Comparison of ENCODE assay signal across 22 cellular contexts in genomic region chr12:2198542-2198941, GRCh38.
DNase-seq lines count a peak whose midpoint lies in the region; ATAC-seq and TF ChIP-seq lines count a peak whose summit lies in the region.
"Had no signal": no experiment of that assay in that cellular context is flagged by ENCODE, and none has a peak within 500 bp of the region (broad histone marks: within the 10 kb centered on the region; RNA-seq: fewer than 3 reads in every experiment).

No MANE protein-coding gene starts in this region.

- H3K4me1 ChIP-seq in HCT116 (ENCODE audit: control insufficient read depth in 1 of 2, insufficient read depth in 2 of 2, low read length in 2 of 2) (peaks cover 12 to 17% of the 10 kb centered on the region in 2 experiments), iPS-15b (ENCODE audit: control insufficient read depth, insufficient read depth, low read length) (peaks cover 11% of the 10 kb centered on the region), sigmoid colon (peaks cover 0 to 61% (median 49%) of the 10 kb centered on the region in 4 donors), stomach (peaks cover 0 to 17% (median 2%) of the 10 kb centered on the region in 4 donors)
- H3K4me1 ChIP-seq: HAP-1 had no signal

- intact Hi-C loops in HCT116 (cut with micrococcal nuclease) (no loop called here), sigmoid colon (cut with DNase I) (no loop called here), stomach (cut with DNase I; ENCODE audit: low total_unique reads) (no loop called here)
- intact Hi-C loops in activated CD4-positive, alpha-beta T cell treated with anti-CD3 and anti-CD28 coated beads, Interleukin-2, amount 10 ng/mL, durations not matched to agents 24 days and 14 days (cut with micrococcal nuclease), result no loop called here

- H4K20me1 ChIP-seq in HCT116 (ENCODE audit: insufficient read depth), result no peaks in the 10 kb centered on the region

- no peak for TF ChIP-seq EP300 in sigmoid colon (IDR thresholded peaks at IDR 0.05)
- TF ChIP-seq EP300 in stomach (IDR thresholded peaks at IDR 0.05), result no peak

- H3K9me3 ChIP-seq in HCT116 (ENCODE audit: control insufficient read depth in 1 of 2, insufficient read depth in 1 of 2, low read depth in 1 of 2, low read length in 2 of 2) (no peaks in the 10 kb centered on the region), iPS-15b (ENCODE audit: control insufficient read depth, insufficient read depth, low read length) (no peaks in the 10 kb centered on the region), sigmoid colon (no peaks in the 10 kb centered on the region), stomach (peaks cover 0 to 5% (median 0%) of the 10 kb centered on the region in 4 donors)
- H3K9me3 ChIP-seq: HAP-1 had no signal

- TF ChIP-seq RAD21 in HCT116 (IDR thresholded peaks at IDR 0.05; ENCODE audit: low read depth), result no peak

- no peaks in the 10 kb centered on the region for H3K27me3 ChIP-seq in HCT116 (ENCODE audit: insufficient read depth, low read length)
- no peaks in the 10 kb centered on the region for H3K27me3 ChIP-seq in iPS-15b (ENCODE audit: control insufficient read depth, insufficient read depth, low read length)
- no peaks in the 10 kb centered on the region for H3K27me3 ChIP-seq in sigmoid colon
- H3K27me3 ChIP-seq in stomach, result no peaks in the 10 kb centered on the region
- H3K27me3 ChIP-seq: cardiac muscle cell had no signal

- H3K4me3 ChIP-seq in HCT116 (replicated peaks in 1 of 2; ENCODE audit: low read depth in 1 of 2, low read length in 2 of 2), result peak overlapping the region; percentile 5 to 38; a peak in 3 of 4 replicates
- peak overlapping the region; percentile 1 for H3K4me3 ChIP-seq in iPS-15b (ENCODE audit: low read depth, low read length)
- H3K4me3 ChIP-seq in sigmoid colon, result no peak overlapping the region
- H3K4me3 ChIP-seq in stomach, result no peak overlapping the region
- H3K4me3 ChIP-seq: cardiac muscle cell, HAP-1, lung had no signal

- H3K4me3 Mint-ChIP-seq in activated CD4-positive, alpha-beta T cell treated with anti-CD3 and anti-CD28 coated beads, Interleukin-2, amount 10 ng/mL, durations not matched to agents 24 days and 14 days, result no peak overlapping the region
- H3K4me3 Mint-ChIP-seq: activated T-cell treated with anti-CD3 and anti-CD28 coated beads, Interleukin-2, amount 50 U/mL, for 4 hours; dendritic cell treated with granulocyte-macrophage colony-stimulating factor and Interleukin-4, amounts not matched to agents 40 ng/mL and 50 ng/mL, for 4 days had no signal

- no peak for DNase-seq in HCT116 (ENCODE audit: low read depth, low spot score)
- DNase-seq in sigmoid colon, result peak; percentile 55
- no peak for DNase-seq in activated CD4-positive, alpha-beta T cell treated with anti-CD3 and anti-CD28 coated beads, Interleukin-2, amount 10 ng/mL, durations not matched to agents 24 days and 14 days
- DNase-seq in stomach, result no peak
- DNase-seq: activated CD4-positive, alpha-beta T cell treated with anti-CD3 and anti-CD28 coated beads for 1 hour; activated CD8-positive, alpha-beta memory T cell treated with anti-CD3 and anti-CD28 coated beads for 24 hours; activated naive CD4-positive, alpha-beta T cell treated with Interleukin-2 at 50 U/mL for 16 hours; activated T-cell treated with anti-CD3 and anti-CD28 coated beads, Interleukin-2, amount 50 U/mL, for 4 hours; kidney; NCI-H1105; NCI-H2029; NCI-H774; OCI-M1; SHP77 had no signal

- no TSS peak for BruUV-seq in HCT116 (replicated peaks; lab: Mats Ljungman, UMichigan)

- no peak for TF ChIP-seq CTCF in HCT116 (IDR thresholded peaks at IDR 0.05 in 2 of 3, conservative IDR thresholded peaks at IDR 0.05 in 1 of 3; ENCODE audit: borderline replicate concordance in 1 of 3, insufficient read depth in 1 of 3, low read depth in 2 of 3, low read length in 2 of 3)
- TF ChIP-seq CTCF in sigmoid colon (IDR thresholded peaks at IDR 0.05), result no peak
- no peak for TF ChIP-seq CTCF in stomach (IDR thresholded peaks at IDR 0.05)

- no peaks in the 10 kb centered on the region for H3K27me3 Mint-ChIP-seq in activated CD4-positive, alpha-beta T cell treated with anti-CD3 and anti-CD28 coated beads, Interleukin-2, amount 10 ng/mL, durations not matched to agents 24 days and 14 days
- H3K27me3 Mint-ChIP-seq: dendritic cell treated with granulocyte-macrophage colony-stimulating factor and Interleukin-4, amounts not matched to agents 40 ng/mL and 50 ng/mL, for 4 days had no signal

- ATAC-seq in HCT116 (peak; percentile 25), SK-N-SH treated with all-trans-retinoic acid at 6 μM for 48 hours (peak; percentile 17; the same call in 2 of the 3 replicates), GM19395 (IDR thresholded peaks at IDR 0.05; ENCODE audit: unreplicated experiment) (no peak)
- ATAC-seq: activated T-cell treated with anti-CD3 and anti-CD28 coated beads, Interleukin-2, amount 50 U/mL, for 4 hours had no signal

- H3K36me3 ChIP-seq in HCT116 (ENCODE audit: control insufficient read depth in 1 of 2, insufficient read depth in 2 of 2, low read length in 2 of 2), result no peaks in the 10 kb centered on the region
- H3K36me3 ChIP-seq in iPS-15b (ENCODE audit: control insufficient read depth, insufficient read depth, low read length), result no peaks in the 10 kb centered on the region
- H3K36me3 ChIP-seq in sigmoid colon, result no peaks in the 10 kb centered on the region
- no peaks in the 10 kb centered on the region for H3K36me3 ChIP-seq in stomach
- H3K36me3 ChIP-seq: cardiac muscle cell, HAP-1 had no signal

- H2AFZ ChIP-seq in HCT116 (ENCODE audit: low read depth, low read length, poor library complexity, severe bottlenecking), result peak overlapping the region; percentile 77

- TF ChIP-seq POLR2A in HCT116 (IDR thresholded peaks at IDR 0.05; ENCODE audit: borderline replicate concordance, extremely low read depth, insufficient read depth, insufficient read length) (no peak), sigmoid colon (IDR thresholded peaks at IDR 0.05) (no peak), stomach (IDR thresholded peaks at IDR 0.05) (no peak)

- CTCF ChIA-PET in HCT116 (lab: Charles Lee), result interaction anchor here (0.8 kb wide), 1 partner anchor 86 kb away, joined by 3 read pairs; no protein-coding TSS in a partner anchor

- POLR2A ChIA-PET in HCT116 (lab: Charles Lee), result no interaction called here

- H3K27ac ChIP-seq in HCT116 (ENCODE audit: low read depth, low read length) (no peak overlapping the region), sigmoid colon (peak overlapping the region; percentile 66 to 83 (median 74)), stomach (peak overlapping the region in 1 of 5 donors; percentile 57)
- H3K27ac ChIP-seq: C4-2B, cardiac muscle cell had no signal

- no peaks in the 10 kb centered on the region for H3K36me3 Mint-ChIP-seq in activated CD4-positive, alpha-beta T cell treated with anti-CD3 and anti-CD28 coated beads, Interleukin-2, amount 10 ng/mL, durations not matched to agents 24 days and 14 days (ENCODE audit: low read depth)

- no peaks in the 10 kb centered on the region for H3K4me1 Mint-ChIP-seq in activated CD4-positive, alpha-beta T cell treated with anti-CD3 and anti-CD28 coated beads, Interleukin-2, amount 10 ng/mL, durations not matched to agents 24 days and 14 days

- no peaks in the 10 kb centered on the region for H3K79me2 ChIP-seq in HCT116 (ENCODE audit: insufficient read depth, low read length)

- RAD21 ChIA-PET in HCT116 (lab: Charles Lee; ENCODE audit: low non-redundant PET in 1 of 2, low total read pairs in 2 of 2, uncharacterized antibody in 2 of 2, unreplicated experiment in 2 of 2), result no interaction called here

- H3K9me3 Mint-ChIP-seq in activated CD4-positive, alpha-beta T cell treated with anti-CD3 and anti-CD28 coated beads, Interleukin-2, amount 10 ng/mL, durations not matched to agents 24 days and 14 days, result no peaks in the 10 kb centered on the region
- H3K9me3 Mint-ChIP-seq: activated T-cell treated with anti-CD3 and anti-CD28 coated beads, Interleukin-2, amount 50 U/mL, for 4 hours; dendritic cell treated with granulocyte-macrophage colony-stimulating factor and Interleukin-4, amounts not matched to agents 40 ng/mL and 50 ng/mL, for 4 days had no signal

- no peak overlapping the region for H3K27ac Mint-ChIP-seq in activated CD4-positive, alpha-beta T cell treated with anti-CD3 and anti-CD28 coated beads, Interleukin-2, amount 10 ng/mL, durations not matched to agents 24 days and 14 days
- H3K27ac Mint-ChIP-seq: dendritic cell treated with granulocyte-macrophage colony-stimulating factor and Interleukin-4, amounts not matched to agents 40 ng/mL and 50 ng/mL, for 4 days had no signal

- H3K9ac ChIP-seq in HCT116 (ENCODE audit: low read length) (no peak overlapping the region), iPS-15b (ENCODE audit: low read depth, low read length) (no peak overlapping the region)

- H3K4me2 ChIP-seq in HCT116 (ENCODE audit: low read length), result peak overlapping the region; percentile 69

- H3K9me2 ChIP-seq in HCT116 (ENCODE audit: insufficient read depth), result no peaks in the 10 kb centered on the region

- WGBS in sigmoid colon, 2 donors, result 81 to 84% methylated on average over 5 of the region's 5 CpGs
- 65 to 73% (median 67%) methylated on average over 5 of the region's 5 CpGs for WGBS in stomach, 5 donors

TF ChIP-seq in HCT116, 20 proteins besides CTCF, POLR2A, EP300 and RAD21 (continues in another document):
- no peak for TF ChIP-seq TCF7L2 (IDR thresholded peaks at IDR 0.05; ENCODE audit: borderline replicate concordance, extremely low read depth, insufficient read depth, insufficient read length)
- TF ChIP-seq ATF3 (IDR thresholded peaks at IDR 0.05), result no peak
- no peak for TF ChIP-seq ZFX (IDR thresholded peaks at IDR 0.05)

TF ChIP-seq in SK-N-SH treated with all-trans-retinoic acid at 6 μM for 48 hours, 23 proteins besides CTCF, POLR2A, EP300 and RAD21 (continues in another document):
- no peak for TF ChIP-seq CSRNP3 (CRISPR knock-in tag; IDR thresholded peaks at IDR 0.05)
- no peak for TF ChIP-seq ZC3H10 (CRISPR knock-in tag; IDR thresholded peaks at IDR 0.05)
- no peak for TF ChIP-seq SNAI2 (CRISPR knock-in tag; IDR thresholded peaks at IDR 0.05)
- TF ChIP-seq ZNF8 (CRISPR knock-in tag; IDR thresholded peaks at IDR 0.05), result no peak
- TF ChIP-seq ESRRG (CRISPR knock-in tag; IDR thresholded peaks at IDR 0.05), result no peak
- TF ChIP-seq TCF4 (CRISPR knock-in tag; IDR thresholded peaks at IDR 0.05; ENCODE audit: borderline replicate concordance), result no peak
- no peak for TF ChIP-seq RARB (CRISPR knock-in tag; IDR thresholded peaks at IDR 0.05)

Comparison
In these comparisons a context has a peak if more than half of its experiments do, and no peak if none do; other contexts are left out.
1. H3K4me3 ChIP-seq: peak in HCT116 (2 of 2) and iPS-15b (single experiment); none in sigmoid colon (0 of 4) and stomach (0 of 4).